ENCODE assay signal across 8 cellular contexts in the genomic region with DNA sequence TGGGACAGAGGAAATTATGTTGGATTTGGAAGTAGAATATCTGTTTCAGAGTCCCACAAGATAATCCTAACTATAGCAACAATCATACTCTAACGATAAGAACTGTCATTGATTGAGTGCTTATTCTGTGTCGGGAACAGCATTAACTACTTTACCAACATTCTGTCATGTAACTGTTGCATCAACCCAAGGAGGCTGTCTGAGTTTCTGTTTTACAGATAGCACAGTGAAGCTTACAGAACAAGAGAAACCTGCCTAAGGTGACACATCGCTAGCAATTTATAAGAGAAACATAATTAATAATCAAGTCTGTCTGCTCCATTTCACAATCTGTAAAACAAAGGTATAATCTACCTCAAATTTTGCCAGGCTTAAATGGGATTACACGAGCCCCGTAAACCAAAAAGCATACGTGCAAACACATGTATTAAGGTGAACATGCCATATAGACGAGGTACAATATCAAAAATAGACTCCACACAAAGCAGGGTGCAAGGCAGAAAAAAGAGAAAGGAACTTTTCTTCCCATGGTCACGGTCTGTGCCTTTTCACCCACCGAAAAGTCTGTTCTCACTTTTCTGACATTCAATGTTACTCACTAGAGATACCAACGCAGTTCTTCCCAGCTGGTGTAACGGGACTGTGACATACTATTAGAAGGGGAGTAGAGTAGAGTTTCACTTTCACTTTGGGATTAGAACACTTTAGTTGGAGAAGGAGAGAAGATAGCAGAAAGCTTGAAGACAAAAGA. TPM values are rescaled to one million over a fixed set of nuclear protein-coding genes. Genes with fewer than 3 reads are reported as not detected.
DNase-seq lines count a peak whose midpoint lies in the region; ATAC-seq and TF ChIP-seq lines count a peak whose summit lies in the region.

No MANE protein-coding gene starts in this region.

- POLR2A ChIA-PET in CD8-positive, alpha-beta memory T cell (lab: Charles Lee) = no interaction called here

- H3K4me1 Mint-ChIP-seq in CD8-positive, alpha-beta memory T cell = peaks cover 8 to 17% (median 10%) of the 10 kb centered on the region in 3 donors
- H3K4me1 Mint-ChIP-seq in effector memory CD8-positive, alpha-beta T cell (ENCODE audit: low read depth in 2 of 2) = peaks cover 0 to 5% of the 10 kb centered on the region in 2 donors

- DNase-seq in CD8-positive, alpha-beta memory T cell = no peak
- DNase-seq in M059J (ENCODE audit: low read depth) = peak; percentile 71
- DNase-seq in effector memory CD8-positive, alpha-beta T cell = no peak

- ATAC-seq in effector memory CD8-positive, alpha-beta T cell (replicated peaks) = no peak
- ATAC-seq in GM18505 (IDR thresholded peaks at IDR 0.05; ENCODE audit: unreplicated experiment) (no peak), GM19467 (IDR thresholded peaks at IDR 0.05; ENCODE audit: unreplicated experiment) (no peak), HG03442 (IDR thresholded peaks at IDR 0.05; ENCODE audit: unreplicated experiment) (no peak), GM18519 (IDR thresholded peaks at IDR 0.05; ENCODE audit: low FRiP score, unreplicated experiment) (no peak)

- H3K9me3 Mint-ChIP-seq in CD8-positive, alpha-beta memory T cell = peaks cover 0 to 8% (median 2%) of the 10 kb centered on the region in 5 donors
- peaks cover 0 to 7% of the 10 kb centered on the region in 2 donors for H3K9me3 Mint-ChIP-seq in effector memory CD8-positive, alpha-beta T cell

- H3K4me3 Mint-ChIP-seq in CD8-positive, alpha-beta memory T cell = peak overlapping the region; percentile 38 to 74 (median 59)
- H3K4me3 Mint-ChIP-seq in effector memory CD8-positive, alpha-beta T cell = peak overlapping the region; percentile 24 to 47

- no peaks in the 10 kb centered on the region for H3K36me3 Mint-ChIP-seq in CD8-positive, alpha-beta memory T cell
- no peaks in the 10 kb centered on the region for H3K36me3 Mint-ChIP-seq in effector memory CD8-positive, alpha-beta T cell (ENCODE audit: insufficient read depth)

- CTCF ChIA-PET in CD8-positive, alpha-beta memory T cell (lab: Charles Lee) = no interaction called here

- no peak for TF ChIP-seq POLR2A in GM18505 (IDR thresholded peaks at IDR 0.05; ENCODE audit: borderline replicate concordance, extremely low read depth, insufficient read depth, insufficient read length)

- TF ChIP-seq CTCF in neutrophil (IDR thresholded peaks at IDR 0.05) = no peak

- no peaks in the 10 kb centered on the region for H3K36me3 ChIP-seq in CD8-positive, alpha-beta memory T cell (ENCODE audit: insufficient read depth, low read length)
- no peaks in the 10 kb centered on the region for H3K36me3 ChIP-seq in neutrophil

- no peak overlapping the region for H3K27ac ChIP-seq in CD8-positive, alpha-beta memory T cell (ENCODE audit: low read depth, low read length)
- peak overlapping the region; percentile 62 for H3K27ac ChIP-seq in neutrophil

- H3K4me1 ChIP-seq in CD8-positive, alpha-beta memory T cell (ENCODE audit: insufficient read depth, low read length) = no peaks in the 10 kb centered on the region
- H3K4me1 ChIP-seq in neutrophil (ENCODE audit: control insufficient read depth in 1 of 2, insufficient read depth in 1 of 2, low read depth in 1 of 2, low read length in 1 of 2) = peaks cover 55 to 56% of the 10 kb centered on the region in 2 experiments

- H3K27ac Mint-ChIP-seq in CD8-positive, alpha-beta memory T cell = peak overlapping the region in 4 of 8 donors; percentile 20 to 68 (median 46)
- no peak overlapping the region for H3K27ac Mint-ChIP-seq in effector memory CD8-positive, alpha-beta T cell

- H3K4me3 ChIP-seq in CD8-positive, alpha-beta memory T cell (ENCODE audit: low read length) = peak overlapping the region; percentile 20
- H3K4me3 ChIP-seq in neutrophil (ENCODE audit: low read depth in 1 of 2, low read length in 1 of 2) = peak overlapping the region; percentile 39 to 40

- no peaks in the 10 kb centered on the region for H3K27me3 ChIP-seq in CD8-positive, alpha-beta memory T cell (ENCODE audit: insufficient read depth, low read length, poor library complexity, severe bottlenecking)
- H3K27me3 ChIP-seq in neutrophil = no peaks in the 10 kb centered on the region

- no peaks in the 10 kb centered on the region for H3K9me3 ChIP-seq in CD8-positive, alpha-beta memory T cell (ENCODE audit: low read length)
- no peaks in the 10 kb centered on the region for H3K9me3 ChIP-seq in neutrophil

- no peaks in the 10 kb centered on the region for H3K27me3 Mint-ChIP-seq in CD8-positive, alpha-beta memory T cell
- H3K27me3 Mint-ChIP-seq in effector memory CD8-positive, alpha-beta T cell = no peaks in the 10 kb centered on the region

RNA-seq across cellular contexts. Expression of a gene that starts 37.2 kb away (rescaled TPM):
- under 1 TPM; 0.15 to 0.22 TPM for total RNA-seq in CD8-positive, alpha-beta memory T cell
- not detected for polyA plus RNA-seq in CD8-positive, alpha-beta memory T cell
- 0.91 and 1.9 TPM in 2 replicates for total RNA-seq in M059J (2014; rRNA removed; shearing (Covaris generic))
